In the genomic region with DNA sequence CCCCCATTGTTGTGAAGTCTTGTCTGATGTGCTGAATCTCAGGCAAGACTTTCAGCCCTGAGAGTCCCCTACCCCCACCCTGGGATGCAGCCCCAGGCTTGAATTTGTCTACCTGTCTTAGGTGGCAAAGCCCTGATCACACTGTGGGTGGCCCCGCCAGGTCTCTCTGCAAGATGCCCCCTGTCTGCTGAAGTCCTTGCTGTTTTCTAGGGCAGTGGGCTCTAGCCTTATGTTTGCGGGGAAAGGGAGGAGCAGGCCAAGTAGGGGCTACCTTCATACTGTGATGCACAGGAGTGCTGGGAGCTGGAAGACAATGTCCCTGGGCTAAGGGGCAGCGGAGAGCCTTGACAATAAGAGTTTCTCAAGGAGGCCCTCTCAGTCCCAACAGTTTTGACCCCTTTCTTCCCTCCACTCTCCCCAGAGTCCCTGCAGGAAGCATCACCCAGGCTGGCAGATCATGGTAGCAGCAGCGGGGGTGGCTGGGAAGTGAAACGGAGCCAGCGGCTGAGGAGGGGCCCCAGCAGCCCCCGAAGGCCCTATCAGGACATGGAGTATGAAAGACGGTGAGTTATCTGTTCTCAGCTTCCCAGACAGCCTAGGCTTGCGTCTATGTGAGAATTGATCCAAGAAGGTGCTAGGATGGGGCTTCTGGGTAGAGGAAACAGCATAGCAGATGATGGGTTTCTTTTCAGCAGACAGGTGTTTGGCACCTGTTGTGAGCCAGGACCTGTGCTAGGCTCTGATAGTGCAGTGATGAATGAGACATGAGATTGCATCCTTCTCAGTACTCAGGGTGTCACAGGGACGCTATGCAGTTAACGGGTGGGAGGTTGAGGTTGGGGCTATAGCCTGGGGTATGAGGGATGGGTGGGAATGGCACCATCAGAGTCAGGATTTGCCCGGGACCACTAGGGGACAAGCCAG, we compare ENCODE assay signal across 9 cellular contexts. TPM values are rescaled to one million over a fixed set of nuclear protein-coding genes. Genes with fewer than 3 reads are reported as not detected.
DNase-seq lines count a peak whose midpoint lies in the region; ATAC-seq and TF ChIP-seq lines count a peak whose summit lies in the region.
"Had no signal": no experiment of that assay in that cellular context is flagged by ENCODE, and none has a peak within 500 bp of the region (broad histone marks: within the 10 kb centered on the region; RNA-seq: fewer than 3 reads in every experiment).

No MANE protein-coding gene starts in this region.

- peak overlapping the region; percentile 44 for H3K27ac Mint-ChIP-seq in Calu3 (ENCODE audit: unreplicated experiment)
- peak overlapping the region; percentile 45 for H3K27ac Mint-ChIP-seq in dendritic cell treated with granulocyte-macrophage colony-stimulating factor and Interleukin-4, amounts not matched to agents 40 ng/mL and 50 ng/mL, for 4 days
- no peak overlapping the region for H3K27ac Mint-ChIP-seq in neural progenitor cell

- no peak overlapping the region for H2AFZ ChIP-seq in neural progenitor cell (replicated peaks)

- TF ChIP-seq POLR2A in NB4 (IDR thresholded peaks at IDR 0.05; ENCODE audit: extremely low read depth, insufficient read length), result no peak

- H3K4me1 Mint-ChIP-seq in Calu3 (ENCODE audit: low read depth, unreplicated experiment) (peaks cover 9% of the 10 kb centered on the region), neural progenitor cell (no peaks in the 10 kb centered on the region)
- H3K4me1 Mint-ChIP-seq in dendritic cell treated with granulocyte-macrophage colony-stimulating factor and Interleukin-4, amounts not matched to agents 40 ng/mL and 50 ng/mL, for 4 days (ENCODE audit: low read depth), result peaks cover 28% of the 10 kb centered on the region

- peak overlapping the region; percentile 100 for H3K4me3 Mint-ChIP-seq in Calu3 (ENCODE audit: low read depth, unreplicated experiment)
- peak overlapping the region; percentile 6 for H3K4me3 Mint-ChIP-seq in dendritic cell treated with granulocyte-macrophage colony-stimulating factor and Interleukin-4, amounts not matched to agents 40 ng/mL and 50 ng/mL, for 4 days
- peak overlapping the region; percentile 44 for H3K4me3 Mint-ChIP-seq in neural progenitor cell

- peaks cover 3% of the 10 kb centered on the region for H3F3A ChIP-seq in neural progenitor cell (ENCODE audit: low read depth)

- H3K79me2 ChIP-seq in neural progenitor cell (ENCODE audit: low read depth), result peaks cover 90% of the 10 kb centered on the region

- H3K9me3 ChIP-seq in neural progenitor cell (ENCODE audit: low read depth) (no peaks in the 10 kb centered on the region), mucosa of descending colon (no peaks in the 10 kb centered on the region)

- no peak for ATAC-seq in HG03025 (IDR thresholded peaks at IDR 0.05; ENCODE audit: low FRiP score, unreplicated experiment)
- no peak for ATAC-seq in HG03460 (IDR thresholded peaks at IDR 0.05; ENCODE audit: unreplicated experiment)
- no peak for ATAC-seq in mucosa of descending colon

- CTCF ChIA-PET in Calu3 (lab: Charles Lee), result no interaction called here

- H3K27me3 ChIP-seq in neural progenitor cell, result no peaks in the 10 kb centered on the region

- no TSS peak for BruUV-seq in Calu3 (replicated peaks; lab: Mats Ljungman, UMichigan)

- no peak overlapping the region for H3K27ac ChIP-seq in neural progenitor cell

- no peak overlapping the region for H3K9ac ChIP-seq in neural progenitor cell

- peaks cover 36% of the 10 kb centered on the region for H4K20me1 ChIP-seq in neural progenitor cell (ENCODE audit: low read depth)

- H3K36me3 ChIP-seq in neural progenitor cell (no peaks in the 10 kb centered on the region), mucosa of descending colon (ENCODE audit: low read depth) (no peaks in the 10 kb centered on the region)

- H3K9me3 Mint-ChIP-seq in Calu3 (ENCODE audit: low read depth, unreplicated experiment), result no peaks in the 10 kb centered on the region
- no peaks in the 10 kb centered on the region for H3K9me3 Mint-ChIP-seq in dendritic cell treated with granulocyte-macrophage colony-stimulating factor and Interleukin-4, amounts not matched to agents 40 ng/mL and 50 ng/mL, for 4 days
- H3K9me3 Mint-ChIP-seq in neural progenitor cell, result peaks cover 18% of the 10 kb centered on the region

- H3K4me3 ChIP-seq in NB4 (ENCODE audit: low read depth, low read length), result peak overlapping the region; percentile 92
- H3K4me3 ChIP-seq in neural progenitor cell, result peak overlapping the region; percentile 61
- no peak overlapping the region for H3K4me3 ChIP-seq in mucosa of descending colon

- H3K4me2 ChIP-seq in neural progenitor cell, result peak overlapping the region; percentile 67

- DNase-seq in Calu3, result no peak
- DNase-seq in NB4 (ENCODE audit: low read depth), result no peak
- no peak for DNase-seq in neural progenitor cell (ENCODE audit: low spot score)
- no peak for DNase-seq in mucosa of descending colon
- no peak for DNase-seq in activated CD8-positive, alpha-beta memory T cell treated with anti-CD3 and anti-CD28 coated beads, Interleukin-2, amount 50 U/mL, for 48 hours
- DNase-seq: NCI-H2029 had no signal

- no peaks in the 10 kb centered on the region for H3K4me1 ChIP-seq in neural progenitor cell
- H3K4me1 ChIP-seq in mucosa of descending colon (ENCODE audit: low read depth), result peaks cover 4% of the 10 kb centered on the region

- no peak for TF ChIP-seq CTCF in Calu3 (IDR thresholded peaks at IDR 0.05; ENCODE audit: unreplicated experiment)
- no peak for TF ChIP-seq CTCF in NB4 (IDR thresholded peaks at IDR 0.05; ENCODE audit: low read depth, low read length)
- TF ChIP-seq CTCF in neural progenitor cell (IDR thresholded peaks at IDR 0.05), result no peak
- TF ChIP-seq CTCF in mucosa of descending colon (IDR thresholded peaks at IDR 0.05), result no peak

- H3K27me3 Mint-ChIP-seq in Calu3 (ENCODE audit: unreplicated experiment) (no peaks in the 10 kb centered on the region), neural progenitor cell (ENCODE audit: insufficient read depth, low read depth) (peaks cover 6% of the 10 kb centered on the region)
- no peaks in the 10 kb centered on the region for H3K27me3 Mint-ChIP-seq in dendritic cell treated with granulocyte-macrophage colony-stimulating factor and Interleukin-4, amounts not matched to agents 40 ng/mL and 50 ng/mL, for 4 days

- intact Hi-C loops in Calu3 (cut with micrococcal nuclease; ENCODE audit: unreplicated experiment), result no loop called here
- intact Hi-C loops in dendritic cell treated with granulocyte-macrophage colony-stimulating factor and Interleukin-4, amounts not matched to agents 40 ng/mL and 50 ng/mL, for 4 days (cut with micrococcal nuclease), result no loop called here
- intact Hi-C loops in mucosa of descending colon (cut with DNase I, micrococcal nuclease), result no loop called here

- H3K36me3 Mint-ChIP-seq in Calu3 (ENCODE audit: insufficient read depth, unreplicated experiment), result peaks cover 71% of the 10 kb centered on the region
- peaks cover 67% of the 10 kb centered on the region for H3K36me3 Mint-ChIP-seq in dendritic cell treated with granulocyte-macrophage colony-stimulating factor and Interleukin-4, amounts not matched to agents 40 ng/mL and 50 ng/mL, for 4 days (ENCODE audit: low read depth)
- peaks cover 21% of the 10 kb centered on the region for H3K36me3 Mint-ChIP-seq in neural progenitor cell

RNA-seq across cellular contexts. Expression of gene RBM10, which starts 2.2 kb away (rescaled TPM):
- total RNA-seq in Calu3 (2022) (47.2 and 49.4 TPM in 2 replicates), neural progenitor cell (ENCODE audit: low replicate concordance) (26.5 and 65.9 TPM in 2 replicates), mucosa of descending colon (10 to 100 TPM; 35.2 to 40.2 (median 37.7) TPM)

RNA-seq across cellular contexts. Expression of gene NDUFB11, which starts 2.7 kb away (rescaled TPM):
- total RNA-seq in Calu3 (2022), result 102 TPM in 2 replicates
- total RNA-seq in neural progenitor cell (ENCODE audit: low replicate concordance), result 53.1 and 86.1 TPM in 2 replicates
- 10 to 100 TPM; 57.6 to 72.2 (median 71.6) TPM for total RNA-seq in mucosa of descending colon

RNA-seq across cellular contexts. Expression of gene UBA1, which starts 46.4 kb away (rescaled TPM):
- total RNA-seq in Calu3 (2022), result 234 and 240 TPM in 2 replicates
- 291 and 537 TPM in 2 replicates for total RNA-seq in neural progenitor cell (ENCODE audit: low replicate concordance)
- 100 to 1,000 TPM; 160 to 198 (median 172) TPM for total RNA-seq in mucosa of descending colon

Comparison
In these comparisons a context has a peak if more than half of its experiments do, and no peak if none do; other contexts are left out.
1. H3K4me3 Mint-ChIP-seq: peak in every context shown above with its lines; median percentile 100 in Calu3; 44 in neural progenitor cell; 6 in dendritic cell treated with granulocyte-macrophage colony-stimulating factor and Interleukin-4, amounts not matched to agents 40 ng/mL and 50 ng/mL, for 4 days.